Comparison of ENCODE assay signal across 1 cellular context in the genomic region with DNA sequence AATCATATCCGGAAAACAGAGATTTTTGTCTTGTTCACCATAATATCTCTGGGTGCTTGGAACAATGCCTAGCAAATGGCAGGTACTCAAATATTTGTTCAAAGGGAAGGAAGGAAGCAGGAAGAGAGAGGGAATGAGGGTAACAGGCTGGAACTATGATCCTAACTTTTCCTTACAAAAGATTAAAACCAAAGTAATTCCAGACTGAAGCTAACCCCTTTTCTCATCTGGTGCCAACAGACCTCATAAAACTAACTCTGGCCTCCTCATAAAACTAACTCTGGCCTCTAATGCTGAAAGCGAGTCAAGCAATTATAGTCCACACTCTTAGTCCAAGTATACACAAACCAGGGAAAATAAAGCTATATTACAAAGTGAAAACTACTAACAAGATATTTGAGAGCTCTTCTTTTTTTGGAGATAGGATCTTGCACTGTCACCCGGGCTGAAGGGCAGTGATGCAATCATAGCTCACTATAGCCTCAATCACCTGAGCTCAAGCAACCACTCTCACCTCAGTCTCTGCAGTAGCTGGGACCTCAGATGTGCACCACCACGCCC.
TF ChIP-seq lines count a peak whose summit lies in the region.

No MANE protein-coding gene starts in this region.

TF ChIP-seq in HepG2, 621 proteins besides CTCF, POLR2A, EP300 and RAD21 (continued from another document):
- TF ChIP-seq, protein P1, sequence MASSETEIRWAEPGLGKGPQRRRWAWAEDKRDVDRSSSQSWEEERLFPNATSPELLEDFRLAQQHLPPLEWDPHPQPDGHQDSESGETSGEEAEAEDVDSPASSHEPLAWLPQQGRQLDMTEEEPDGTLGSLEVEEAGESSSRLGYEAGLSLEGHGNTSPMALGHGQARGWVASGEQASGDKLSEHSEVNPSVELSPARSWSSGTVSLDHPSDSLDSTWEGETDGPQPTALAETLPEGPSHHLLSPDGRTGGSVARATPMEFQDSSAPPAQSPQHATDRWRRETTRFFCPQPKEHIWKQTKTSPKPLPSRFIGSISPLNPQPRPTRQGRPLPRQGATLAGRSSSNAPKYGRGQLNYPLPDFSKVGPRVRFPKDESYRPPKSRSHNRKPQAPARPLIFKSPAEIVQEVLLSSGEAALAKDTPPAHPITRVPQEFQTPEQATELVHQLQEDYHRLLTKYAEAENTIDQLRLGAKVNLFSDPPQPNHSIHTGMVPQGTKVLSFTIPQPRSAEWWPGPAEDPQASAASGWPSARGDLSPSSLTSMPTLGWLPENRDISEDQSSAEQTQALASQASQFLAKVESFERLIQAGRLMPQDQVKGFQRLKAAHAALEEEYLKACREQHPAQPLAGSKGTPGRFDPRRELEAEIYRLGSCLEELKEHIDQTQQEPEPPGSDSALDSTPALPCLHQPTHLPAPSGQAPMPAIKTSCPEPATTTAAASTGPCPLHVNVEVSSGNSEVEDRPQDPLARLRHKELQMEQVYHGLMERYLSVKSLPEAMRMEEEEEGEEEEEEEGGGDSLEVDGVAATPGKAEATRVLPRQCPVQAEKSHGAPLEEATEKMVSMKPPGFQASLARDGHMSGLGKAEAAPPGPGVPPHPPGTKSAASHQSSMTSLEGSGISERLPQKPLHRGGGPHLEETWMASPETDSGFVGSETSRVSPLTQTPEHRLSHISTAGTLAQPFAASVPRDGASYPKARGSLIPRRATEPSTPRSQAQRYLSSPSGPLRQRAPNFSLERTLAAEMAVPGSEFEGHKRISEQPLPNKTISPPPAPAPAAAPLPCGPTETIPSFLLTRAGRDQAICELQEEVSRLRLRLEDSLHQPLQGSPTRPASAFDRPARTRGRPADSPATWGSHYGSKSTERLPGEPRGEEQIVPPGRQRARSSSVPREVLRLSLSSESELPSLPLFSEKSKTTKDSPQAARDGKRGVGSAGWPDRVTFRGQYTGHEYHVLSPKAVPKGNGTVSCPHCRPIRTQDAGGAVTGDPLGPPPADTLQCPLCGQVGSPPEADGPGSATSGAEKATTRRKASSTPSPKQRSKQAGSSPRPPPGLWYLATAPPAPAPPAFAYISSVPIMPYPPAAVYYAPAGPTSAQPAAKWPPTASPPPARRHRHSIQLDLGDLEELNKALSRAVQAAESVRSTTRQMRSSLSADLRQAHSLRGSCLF (CRISPR knock-in tag; IDR thresholded peaks at IDR 0.05; ENCODE audit: borderline replicate concordance): no peak
- no peak for TF ChIP-seq ZSCAN31 (CRISPR knock-in tag; IDR thresholded peaks at IDR 0.05; ENCODE audit: low read depth)
- TF ChIP-seq GFI1 (CRISPR knock-in tag; IDR thresholded peaks at IDR 0.05; ENCODE audit: borderline replicate concordance): no peak
- no peak for TF ChIP-seq ZFY (CRISPR knock-in tag; IDR thresholded peaks at IDR 0.05)
- TF ChIP-seq, protein P2, sequence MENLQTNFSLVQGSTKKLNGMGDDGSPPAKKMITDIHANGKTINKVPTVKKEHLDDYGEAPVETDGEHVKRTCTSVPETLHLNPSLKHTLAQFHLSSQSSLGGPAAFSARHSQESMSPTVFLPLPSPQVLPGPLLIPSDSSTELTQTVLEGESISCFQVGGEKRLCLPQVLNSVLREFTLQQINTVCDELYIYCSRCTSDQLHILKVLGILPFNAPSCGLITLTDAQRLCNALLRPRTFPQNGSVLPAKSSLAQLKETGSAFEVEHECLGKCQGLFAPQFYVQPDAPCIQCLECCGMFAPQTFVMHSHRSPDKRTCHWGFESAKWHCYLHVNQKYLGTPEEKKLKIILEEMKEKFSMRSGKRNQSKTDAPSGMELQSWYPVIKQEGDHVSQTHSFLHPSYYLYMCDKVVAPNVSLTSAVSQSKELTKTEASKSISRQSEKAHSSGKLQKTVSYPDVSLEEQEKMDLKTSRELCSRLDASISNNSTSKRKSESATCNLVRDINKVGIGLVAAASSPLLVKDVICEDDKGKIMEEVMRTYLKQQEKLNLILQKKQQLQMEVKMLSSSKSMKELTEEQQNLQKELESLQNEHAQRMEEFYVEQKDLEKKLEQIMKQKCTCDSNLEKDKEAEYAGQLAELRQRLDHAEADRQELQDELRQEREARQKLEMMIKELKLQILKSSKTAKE (CRISPR knock-in tag; IDR thresholded peaks at IDR 0.05; ENCODE audit: borderline replicate concordance): no peak
- no peak for TF ChIP-seq GATA4 (IDR thresholded peaks at IDR 0.05; ENCODE audit: borderline replicate concordance, low read depth)
- TF ChIP-seq NBN (conservative IDR thresholded peaks at IDR 0.05): no peak
- TF ChIP-seq ZNF891 (CRISPR knock-in tag; IDR thresholded peaks at IDR 0.05): no peak
- peak; percentile 30 for TF ChIP-seq ZEB1 (IDR thresholded peaks at IDR 0.05; ENCODE audit: insufficient replicate concordance, low read depth)
- peak; percentile 90 for TF ChIP-seq CEBPG (CRISPR knock-in tag; IDR thresholded peaks at IDR 0.05)
- TF ChIP-seq, protein P3, sequence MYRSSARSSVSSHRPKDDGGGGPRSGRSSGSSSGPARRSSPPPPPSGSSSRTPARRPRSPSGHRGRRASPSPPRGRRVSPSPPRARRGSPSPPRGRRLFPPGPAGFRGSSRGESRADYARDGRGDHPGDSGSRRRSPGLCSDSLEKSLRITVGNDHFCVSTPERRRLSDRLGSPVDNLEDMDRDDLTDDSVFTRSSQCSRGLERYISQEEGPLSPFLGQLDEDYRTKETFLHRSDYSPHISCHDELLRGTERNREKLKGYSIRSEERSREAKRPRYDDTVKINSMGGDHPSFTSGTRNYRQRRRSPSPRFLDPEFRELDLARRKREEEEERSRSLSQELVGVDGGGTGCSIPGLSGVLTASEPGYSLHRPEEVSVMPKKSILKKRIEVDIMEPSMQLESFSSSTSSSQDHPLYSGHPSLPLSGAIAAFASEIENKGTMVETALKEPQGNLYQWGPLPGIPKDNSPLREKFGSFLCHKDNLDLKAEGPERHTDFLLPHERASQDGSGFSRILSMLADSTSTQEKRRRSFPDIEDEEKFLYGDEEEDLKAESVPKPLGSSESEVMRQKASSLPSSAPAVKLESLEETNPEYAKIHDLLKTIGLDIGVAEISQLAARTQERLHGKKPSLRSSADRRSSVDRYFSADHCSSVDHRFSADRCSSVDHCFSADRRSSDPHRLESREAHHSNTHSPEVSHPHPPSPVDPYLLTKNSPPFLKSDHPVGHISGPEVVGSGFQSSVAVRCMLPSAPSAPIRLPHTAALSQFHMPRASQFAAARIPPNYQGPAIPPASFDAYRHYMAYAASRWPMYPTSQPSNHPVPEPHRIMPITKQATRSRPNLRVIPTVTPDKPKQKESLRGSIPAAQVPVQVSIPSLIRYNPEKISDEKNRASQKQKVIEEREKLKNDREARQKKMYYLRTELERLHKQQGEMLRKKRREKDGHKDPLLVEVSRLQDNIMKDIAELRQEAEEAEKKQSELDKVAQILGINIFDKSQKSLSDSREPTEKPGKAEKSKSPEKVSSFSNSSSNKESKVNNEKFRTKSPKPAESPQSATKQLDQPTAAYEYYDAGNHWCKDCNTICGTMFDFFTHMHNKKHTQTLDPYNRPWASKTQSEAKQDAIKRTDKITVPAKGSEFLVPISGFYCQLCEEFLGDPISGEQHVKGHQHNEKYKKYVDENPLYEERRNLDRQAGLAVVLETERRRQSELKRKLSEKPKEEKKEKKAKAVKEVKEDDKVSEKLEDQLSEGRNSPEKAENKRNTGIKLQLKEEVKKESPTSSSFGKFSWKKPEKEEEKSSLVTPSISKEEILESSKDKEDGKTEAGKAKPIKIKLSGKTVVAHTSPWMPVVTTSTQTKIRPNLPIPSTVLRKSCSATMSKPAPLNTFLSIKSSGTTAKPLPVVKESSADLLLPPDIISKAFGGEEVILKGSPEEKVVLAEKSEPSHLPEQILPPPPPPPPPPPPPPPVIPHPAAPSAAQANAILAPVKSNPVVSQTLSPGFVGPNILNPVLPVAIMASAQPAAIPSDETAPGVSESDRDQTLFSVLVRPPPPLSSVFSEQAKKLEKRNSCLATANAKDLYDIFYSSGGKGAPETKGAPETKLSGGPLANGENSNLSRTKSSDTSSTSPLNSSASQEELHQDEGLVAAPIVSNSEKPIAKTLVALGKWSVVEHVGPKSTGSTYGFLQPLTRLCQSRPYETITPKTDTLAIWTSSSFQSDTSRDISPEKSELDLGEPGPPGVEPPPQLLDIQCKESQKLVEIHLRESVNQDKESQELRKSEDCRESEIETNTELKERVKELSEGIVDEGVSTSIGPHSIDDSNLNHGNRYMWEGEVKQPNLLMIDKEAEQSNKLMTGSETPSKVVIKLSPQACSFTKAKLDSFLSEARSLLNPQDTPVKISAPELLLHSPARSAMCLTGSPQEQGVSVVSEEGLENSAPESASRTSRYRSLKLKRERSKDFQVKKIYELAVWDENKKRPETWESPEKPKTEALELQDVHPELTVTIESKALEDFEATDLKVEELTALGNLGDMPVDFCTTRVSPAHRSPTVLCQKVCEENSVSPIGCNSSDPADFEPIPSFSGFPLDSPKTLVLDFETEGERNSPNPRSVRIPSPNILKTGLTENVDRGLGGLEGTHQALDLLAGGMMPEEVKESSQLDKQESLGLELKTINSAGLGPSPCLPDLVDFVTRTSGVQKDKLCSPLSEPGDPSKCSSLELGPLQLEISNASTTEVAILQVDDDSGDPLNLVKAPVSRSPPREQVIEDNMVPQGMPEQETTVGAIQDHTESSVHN (CRISPR knock-in tag; IDR thresholded peaks at IDR 0.05): no peak
- TF ChIP-seq RBM22 (optimal IDR thresholded peaks at IDR 0.05; ENCODE audit: low read length): peak; percentile 28
- TF ChIP-seq ELF3 (CRISPR knock-in tag; IDR thresholded peaks at IDR 0.05): peak; percentile 84; the same call in 1 of the 2 replicates
- no peak for TF ChIP-seq SKI (IDR thresholded peaks at IDR 0.05; ENCODE audit: partially characterized antibody)
- no peak for TF ChIP-seq ARNTL (CRISPR knock-in tag; IDR thresholded peaks at IDR 0.05)
- no peak for TF ChIP-seq ZNF12 (CRISPR knock-in tag; IDR thresholded peaks at IDR 0.05)
- TF ChIP-seq, protein P4, sequence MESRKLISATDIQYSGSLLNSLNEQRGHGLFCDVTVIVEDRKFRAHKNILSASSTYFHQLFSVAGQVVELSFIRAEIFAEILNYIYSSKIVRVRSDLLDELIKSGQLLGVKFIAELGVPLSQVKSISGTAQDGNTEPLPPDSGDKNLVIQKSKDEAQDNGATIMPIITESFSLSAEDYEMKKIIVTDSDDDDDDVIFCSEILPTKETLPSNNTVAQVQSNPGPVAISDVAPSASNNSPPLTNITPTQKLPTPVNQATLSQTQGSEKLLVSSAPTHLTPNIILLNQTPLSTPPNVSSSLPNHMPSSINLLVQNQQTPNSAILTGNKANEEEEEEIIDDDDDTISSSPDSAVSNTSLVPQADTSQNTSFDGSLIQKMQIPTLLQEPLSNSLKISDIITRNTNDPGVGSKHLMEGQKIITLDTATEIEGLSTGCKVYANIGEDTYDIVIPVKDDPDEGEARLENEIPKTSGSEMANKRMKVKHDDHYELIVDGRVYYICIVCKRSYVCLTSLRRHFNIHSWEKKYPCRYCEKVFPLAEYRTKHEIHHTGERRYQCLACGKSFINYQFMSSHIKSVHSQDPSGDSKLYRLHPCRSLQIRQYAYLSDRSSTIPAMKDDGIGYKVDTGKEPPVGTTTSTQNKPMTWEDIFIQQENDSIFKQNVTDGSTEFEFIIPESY (CRISPR knock-in tag; IDR thresholded peaks at IDR 0.05): no peak
- TF ChIP-seq, protein P5, sequence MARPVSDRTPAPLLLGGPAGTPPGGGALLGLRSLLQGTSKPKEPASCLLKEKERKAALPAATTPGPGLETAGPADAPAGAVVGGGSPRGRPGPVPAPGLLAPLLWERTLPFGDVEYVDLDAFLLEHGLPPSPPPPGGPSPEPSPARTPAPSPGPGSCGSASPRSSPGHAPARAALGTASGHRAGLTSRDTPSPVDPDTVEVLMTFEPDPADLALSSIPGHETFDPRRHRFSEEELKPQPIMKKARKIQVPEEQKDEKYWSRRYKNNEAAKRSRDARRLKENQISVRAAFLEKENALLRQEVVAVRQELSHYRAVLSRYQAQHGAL (CRISPR knock-in tag; IDR thresholded peaks at IDR 0.05; ENCODE audit: not compliant biosample characterization): no peak
- TF ChIP-seq ZNF674 (CRISPR knock-in tag; IDR thresholded peaks at IDR 0.05; ENCODE audit: low read depth): no peak
- TF ChIP-seq, protein P6, sequence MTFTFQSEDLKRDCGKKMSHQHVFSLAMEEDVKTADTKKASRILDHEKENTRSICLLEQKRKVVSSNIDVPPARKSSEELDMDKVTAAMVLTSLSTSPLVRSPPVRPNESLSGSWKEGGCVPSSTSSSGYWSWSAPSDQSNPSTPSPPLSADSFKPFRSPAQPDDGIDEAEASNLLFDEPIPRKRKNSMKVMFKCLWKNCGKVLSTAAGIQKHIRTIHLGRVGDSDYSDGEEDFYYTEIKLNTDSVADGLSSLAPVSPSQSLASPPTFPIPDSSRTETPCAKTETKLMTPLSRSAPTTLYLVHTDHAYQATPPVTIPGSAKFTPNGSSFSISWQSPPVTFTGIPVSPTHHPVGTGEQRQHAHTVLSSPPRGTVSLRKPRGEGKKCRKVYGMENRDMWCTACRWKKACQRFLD (CRISPR knock-in tag; IDR thresholded peaks at IDR 0.05; ENCODE audit: borderline replicate concordance): no peak
- TF ChIP-seq ZNF780A (CRISPR knock-in tag; IDR thresholded peaks at IDR 0.05): no peak
- TF ChIP-seq, protein P7, sequence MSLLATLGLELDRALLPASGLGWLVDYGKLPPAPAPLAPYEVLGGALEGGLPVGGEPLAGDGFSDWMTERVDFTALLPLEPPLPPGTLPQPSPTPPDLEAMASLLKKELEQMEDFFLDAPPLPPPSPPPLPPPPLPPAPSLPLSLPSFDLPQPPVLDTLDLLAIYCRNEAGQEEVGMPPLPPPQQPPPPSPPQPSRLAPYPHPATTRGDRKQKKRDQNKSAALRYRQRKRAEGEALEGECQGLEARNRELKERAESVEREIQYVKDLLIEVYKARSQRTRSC (CRISPR knock-in tag; IDR thresholded peaks at IDR 0.05; ENCODE audit: low read depth): no peak
- TF ChIP-seq, protein P8, sequence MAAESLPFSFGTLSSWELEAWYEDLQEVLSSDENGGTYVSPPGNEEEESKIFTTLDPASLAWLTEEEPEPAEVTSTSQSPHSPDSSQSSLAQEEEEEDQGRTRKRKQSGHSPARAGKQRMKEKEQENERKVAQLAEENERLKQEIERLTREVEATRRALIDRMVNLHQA (CRISPR knock-in tag; IDR thresholded peaks at IDR 0.05): no peak
- TF ChIP-seq, protein P9, sequence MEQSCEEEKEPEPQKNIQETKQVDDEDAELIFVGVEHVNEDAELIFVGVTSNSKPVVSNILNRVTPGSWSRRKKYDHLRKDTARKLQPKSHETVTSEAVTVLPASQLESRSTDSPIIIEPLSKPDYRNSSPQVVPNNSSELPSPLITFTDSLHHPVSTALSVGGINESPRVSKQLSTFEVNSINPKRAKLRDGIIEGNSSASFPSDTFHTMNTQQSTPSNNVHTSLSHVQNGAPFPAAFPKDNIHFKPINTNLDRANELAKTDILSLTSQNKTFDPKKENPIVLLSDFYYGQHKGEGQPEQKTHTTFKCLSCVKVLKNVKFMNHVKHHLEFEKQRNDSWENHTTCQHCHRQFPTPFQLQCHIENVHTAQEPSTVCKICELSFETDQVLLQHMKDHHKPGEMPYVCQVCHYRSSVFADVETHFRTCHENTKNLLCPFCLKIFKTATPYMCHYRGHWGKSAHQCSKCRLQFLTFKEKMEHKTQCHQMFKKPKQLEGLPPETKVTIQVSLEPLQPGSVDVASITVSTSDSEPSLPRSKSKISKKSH (CRISPR knock-in tag; IDR thresholded peaks at IDR 0.05; ENCODE audit: borderline replicate concordance): no peak
